18 cellular contexts compared by ENCODE assay signal in genomic region chr9:82560457-82560904, GRCh38.
DNase-seq lines count a peak whose midpoint lies in the region; ATAC-seq and TF ChIP-seq lines count a peak whose summit lies in the region.
"Had no signal": no experiment of that assay in that cellular context is flagged by ENCODE, and none has a peak within 500 bp of the region (broad histone marks: within the 10 kb centered on the region; RNA-seq: fewer than 3 reads in every experiment).

No MANE protein-coding gene starts in this region.

- no peaks in the 10 kb centered on the region for H3K36me3 ChIP-seq in upper lobe of left lung
- H3K36me3 ChIP-seq: ascending aorta, uterus had no signal

- peaks cover 5 to 26% (median 19%) of the 10 kb centered on the region in 4 donors for H3K4me1 ChIP-seq in upper lobe of left lung
- H3K4me1 ChIP-seq: ascending aorta, foreskin keratinocyte, uterus had no signal

- WGBS in upper lobe of left lung, 2 donors: 61 to 74% methylated on average over 8 to 9 of the region's 9 CpGs

- DNase-seq in SIG-M5 treated with dmso at 0.1 percent for 504 hours (lab: John Stamatoyannopoulos, UW; ENCODE audit: unreplicated experiment): peak; percentile 10
- DNase-seq in SIG-M5 (lab: John Stamatoyannopoulos, UW): no peak
- peak; percentile 5 for DNase-seq in NCI-H345 treated with DMSO at 0.1 percent for 48 hours (lab: John Stamatoyannopoulos, UW; ENCODE audit: unreplicated experiment)
- DNase-seq in left colon: peak; percentile 17 to 35
- DNase-seq in upper lobe of left lung: peak in 1 of 2 donors; percentile 84
- no peak for DNase-seq in stimulated activated CD4-positive, alpha-beta T cell treated with anti-CD3 and anti-CD28 coated beads, Interleukin-2, amount 100 ng/mL, for 48 hours
- no peak for DNase-seq in erythroblast (lab: John Stamatoyannopoulos, UW)
- DNase-seq: activated CD4-positive, alpha-beta T cell treated with anti-CD3 and anti-CD28 coated beads for 36 hours; activated CD8-positive, alpha-beta memory T cell treated with anti-CD3 and anti-CD28 coated beads, Interleukin-2, amount 50 U/mL, for 48 hours; EL; foreskin keratinocyte; KG1; NCI-H2107; nephron progenitor cell; retina; uterus had no signal

- TF ChIP-seq CTCF in upper lobe of left lung (IDR thresholded peaks at IDR 0.05): no peak

- H3K9me3 ChIP-seq in upper lobe of left lung: no peaks in the 10 kb centered on the region
- H3K9me3 ChIP-seq: ascending aorta, uterus had no signal

- no peak for TF ChIP-seq POLR2A in upper lobe of left lung (IDR thresholded peaks at IDR 0.05)
- TF ChIP-seq POLR2A in erythroblast (IDR thresholded peaks at IDR 0.05; ENCODE audit: low read length): no peak

- TF ChIP-seq EP300 in upper lobe of left lung (IDR thresholded peaks at IDR 0.05): peak in 1 of 4 donors; percentile 66

- intact Hi-C loops in left colon (cut with DNase I, micrococcal nuclease): no loop called here

- no peak overlapping the region for H3K4me3 ChIP-seq in upper lobe of left lung
- H3K4me3 ChIP-seq: ascending aorta, uterus had no signal

- H3K27me3 ChIP-seq in upper lobe of left lung: no peaks in the 10 kb centered on the region
- H3K27me3 ChIP-seq: ascending aorta, foreskin keratinocyte, uterus had no signal

- no peak overlapping the region for H3K27ac ChIP-seq in upper lobe of left lung
- H3K27ac ChIP-seq: ascending aorta, foreskin keratinocyte, uterus had no signal

- ATAC-seq in left colon: peak; percentile 79
- ATAC-seq in upper lobe of left lung (ENCODE audit: low FRiP score in 2 of 2): peak; percentile 44 to 90
- ATAC-seq in HG02571 (IDR thresholded peaks at IDR 0.05; ENCODE audit: unreplicated experiment): no peak
- ATAC-seq: activated CD4-positive, alpha-beta T cell treated with anti-CD3 and anti-CD28 coated beads for 36 hours; foreskin keratinocyte had no signal

Comparison
In these comparisons a context has a peak if more than half of its experiments do, and no peak if none do; other contexts are left out.
1. DNase-seq: peak in SIG-M5 treated with dmso at 0.1 percent for 504 hours (single experiment), NCI-H345 treated with DMSO at 0.1 percent for 48 hours (single experiment) and left colon (2 of 2); none in SIG-M5 (single experiment), stimulated activated CD4-positive, alpha-beta T cell treated with anti-CD3 and anti-CD28 coated beads, Interleukin-2, amount 100 ng/mL, for 48 hours (0 of 2) and erythroblast (0 of 2).